In the genomic region with DNA sequence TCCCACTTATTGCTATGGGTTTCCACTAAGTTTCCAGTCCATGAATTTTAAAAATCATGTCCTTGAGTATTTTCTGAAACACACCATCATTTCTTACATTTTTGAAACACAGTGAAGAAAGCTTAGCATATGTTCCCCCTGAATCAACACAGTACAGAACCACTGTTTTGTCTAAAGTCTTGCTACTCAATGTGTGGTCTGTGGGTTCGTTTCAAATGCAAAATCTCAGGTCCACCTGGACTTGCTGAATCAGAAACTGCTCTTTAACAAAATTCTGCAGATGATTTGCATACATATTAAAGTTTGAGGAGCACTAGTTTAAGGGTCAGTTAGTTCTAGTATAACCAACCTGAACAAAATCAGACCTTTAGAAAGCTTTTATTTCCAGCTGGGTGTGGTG, we compare ENCODE assay signal across 34 cellular contexts.
DNase-seq lines count a peak whose midpoint lies in the region; ATAC-seq, FAIRE-seq and TF ChIP-seq lines count a peak whose summit lies in the region.
"Had no signal": no experiment of that assay in that cellular context is flagged by ENCODE, and none has a peak within 500 bp of the region (broad histone marks: within the 10 kb centered on the region; RNA-seq: fewer than 3 reads in every experiment).

No MANE protein-coding gene starts in this region.

- H3K4me3 Mint-ChIP-seq in naive thymus-derived CD4-positive, alpha-beta T cell: no peak overlapping the region
- H3K4me3 Mint-ChIP-seq in stimulated activated effector memory CD8-positive, alpha-beta T cell treated with anti-CD3 and anti-CD28 coated beads, Interleukin-12 subunit alpha, Interleukin-12 subunit beta, amount 100 ng/mL, for 72 hours: no peak overlapping the region
- H3K4me3 Mint-ChIP-seq: activated naive CD8-positive, alpha-beta T cell treated with anti-CD3 and anti-CD28 coated beads, Interleukin-2, amount 10 ng/mL, durations not matched to agents 7 days and 5 days; CD4-positive, alpha-beta T cell; effector memory CD8-positive, alpha-beta T cell; neural crest cell had no signal

- H3K36me3 ChIP-seq in naive thymus-derived CD4-positive, alpha-beta T cell (ENCODE audit: control insufficient read depth in 2 of 3, insufficient read depth in 3 of 3, low read length in 3 of 3): no peaks in the 10 kb centered on the region
- H3K36me3 ChIP-seq: ascending aorta, heart left ventricle, pancreas, tibial nerve had no signal

- POLR2A ChIA-PET in naive thymus-derived CD4-positive, alpha-beta T cell (lab: Charles Lee): no interaction called here

- TF ChIP-seq CTCF in GM12865 (IDR thresholded peaks at IDR 0.05; ENCODE audit: insufficient read depth, low read depth, low read length, missing control alignments): no peak

- H3K4me1 Mint-ChIP-seq in naive thymus-derived CD4-positive, alpha-beta T cell: no peaks in the 10 kb centered on the region
- H3K4me1 Mint-ChIP-seq in stimulated activated effector memory CD8-positive, alpha-beta T cell treated with anti-CD3 and anti-CD28 coated beads, Interleukin-12 subunit alpha, Interleukin-12 subunit beta, amount 100 ng/mL, for 72 hours: no peaks in the 10 kb centered on the region
- H3K4me1 Mint-ChIP-seq: neural crest cell had no signal

- H3K27ac ChIP-seq in naive thymus-derived CD4-positive, alpha-beta T cell (ENCODE audit: low read depth, low read length): no peak overlapping the region
- H3K27ac ChIP-seq: ascending aorta, coronary artery, foreskin keratinocyte, heart left ventricle, HL-60, tibial nerve had no signal

- peaks cover 0 to 4% (median 0%) of the 10 kb centered on the region in 5 donors for H3K27me3 Mint-ChIP-seq in naive thymus-derived CD4-positive, alpha-beta T cell
- H3K27me3 Mint-ChIP-seq: activated naive CD8-positive, alpha-beta T cell treated with anti-CD3 and anti-CD28 coated beads, Interleukin-2, amount 10 ng/mL, durations not matched to agents 7 days and 5 days; CD4-positive, alpha-beta T cell had no signal

- intact Hi-C loops in naive thymus-derived CD4-positive, alpha-beta T cell (cut with micrococcal nuclease): no loop called here

- H3K27ac Mint-ChIP-seq in naive thymus-derived CD4-positive, alpha-beta T cell: no peak overlapping the region
- H3K27ac Mint-ChIP-seq in stimulated activated effector memory CD8-positive, alpha-beta T cell treated with anti-CD3 and anti-CD28 coated beads, Interleukin-12 subunit alpha, Interleukin-12 subunit beta, amount 100 ng/mL, for 72 hours: no peak overlapping the region
- H3K27ac Mint-ChIP-seq: activated naive CD8-positive, alpha-beta T cell treated with anti-CD3 and anti-CD28 coated beads, Interleukin-2, amount 10 ng/mL, durations not matched to agents 7 days and 5 days; CD4-positive, alpha-beta T cell; effector memory CD8-positive, alpha-beta T cell had no signal

- ATAC-seq in HG02678 (IDR thresholded peaks at IDR 0.05; ENCODE audit: unreplicated experiment): peak; percentile 84
- ATAC-seq in GM21390 (IDR thresholded peaks at IDR 0.05; ENCODE audit: unreplicated experiment): no peak
- ATAC-seq in naive thymus-derived CD4-positive, alpha-beta T cell: no peak
- no peak for ATAC-seq in stimulated activated effector memory CD8-positive, alpha-beta T cell treated with anti-CD3 and anti-CD28 coated beads, Interleukin-12 subunit alpha, Interleukin-12 subunit beta, amount 100 ng/mL, for 72 hours
- ATAC-seq: effector memory CD8-positive, alpha-beta T cell; esophagus mucosa; foreskin keratinocyte; heart left ventricle had no signal

- H3K4me1 ChIP-seq in naive thymus-derived CD4-positive, alpha-beta T cell (ENCODE audit: control insufficient read depth in 2 of 2, insufficient read depth in 2 of 2, low read length in 2 of 2): no peaks in the 10 kb centered on the region
- H3K4me1 ChIP-seq: ascending aorta, foreskin keratinocyte, heart left ventricle, pancreas, tibial nerve had no signal

- H3K9me3 ChIP-seq in naive thymus-derived CD4-positive, alpha-beta T cell (ENCODE audit: control insufficient read depth in 2 of 3, low read length in 3 of 3): no peaks in the 10 kb centered on the region
- H3K9me3 ChIP-seq: ascending aorta, heart left ventricle, pancreas, SK-N-SH, tibial nerve had no signal

- CTCF ChIA-PET in naive thymus-derived CD4-positive, alpha-beta T cell (lab: Charles Lee): no interaction called here

- peaks cover 0 to 2% (median 0%) of the 10 kb centered on the region in 11 donors for H3K9me3 Mint-ChIP-seq in naive thymus-derived CD4-positive, alpha-beta T cell
- no peaks in the 10 kb centered on the region for H3K9me3 Mint-ChIP-seq in stimulated activated effector memory CD8-positive, alpha-beta T cell treated with anti-CD3 and anti-CD28 coated beads, Interleukin-12 subunit alpha, Interleukin-12 subunit beta, amount 100 ng/mL, for 72 hours
- H3K9me3 Mint-ChIP-seq: activated naive CD8-positive, alpha-beta T cell treated with anti-CD3 and anti-CD28 coated beads, Interleukin-2, amount 10 ng/mL, durations not matched to agents 7 days and 5 days; CD4-positive, alpha-beta T cell; effector memory CD8-positive, alpha-beta T cell had no signal

- FAIRE-seq in GM19239 (lab: Jason Lieb, UNC) (peak; percentile 74), HTR-8/SVneo (lab: Jason Lieb, UNC) (peak; percentile 23)
- FAIRE-seq: GM12892 had no signal

- H3K27me3 ChIP-seq in naive thymus-derived CD4-positive, alpha-beta T cell (ENCODE audit: control insufficient read depth in 2 of 2, insufficient read depth in 2 of 2, low read length in 2 of 2): no peaks in the 10 kb centered on the region
- H3K27me3 ChIP-seq: ascending aorta, foreskin keratinocyte had no signal

- DNase-seq in GM12865 (ENCODE audit: low read depth): peak; percentile 68
- DNase-seq in GM19239 (ENCODE audit: insufficient read length, low spot score): no peak
- DNase-seq in HTR-8/SVneo (ENCODE audit: insufficient read length, low spot score): no peak
- no peak for DNase-seq in DMS 273 treated with DMSO at 0.1 percent for 48 hours (lab: John Stamatoyannopoulos, UW)
- DNase-seq in naive thymus-derived CD4-positive, alpha-beta T cell: no peak
- no peak for DNase-seq in stimulated activated effector memory CD8-positive, alpha-beta T cell treated with anti-CD3 and anti-CD28 coated beads, Interleukin-12 subunit alpha, Interleukin-12 subunit beta, amount 100 ng/mL, for 72 hours (ENCODE audit: low spot score in 2 of 2)
- DNase-seq: activated CD4-positive, alpha-beta T cell treated with anti-CD3 and anti-CD28 coated beads for 4 hours; activated CD8-positive, alpha-beta memory T cell treated with anti-CD3 and anti-CD28 coated beads for 24 hours; activated gamma-delta T cell; activated naive CD8-positive, alpha-beta T cell treated with anti-CD3 and anti-CD28 coated beads, Interleukin-2, amount 10 ng/mL, durations not matched to agents 7 days and 5 days; AML-193; CD4-positive, alpha-beta T cell; effector memory CD8-positive, alpha-beta T cell; EL; foreskin keratinocyte; heart left ventricle; kidney glomerular epithelial cell; NCI-H146; NCI-H446 treated with DMSO at 0.1 percent for 48 hours; pancreas; SK-N-SH; stimulated activated CD4-positive, alpha-beta T cell treated with anti-CD3 and anti-CD28 coated beads, Interleukin-1b, Interleukin-23, amount 100 ng/mL, for 48 hours; stimulated activated CD8-positive, alpha-beta memory T cell treated with anti-CD3 and anti-CD28 coated beads, Interleukin-4, amount 100 ng/mL, for 48 hours had no signal

- H3K4me3 ChIP-seq in GM12865 (ENCODE audit: low read depth, low read length): no peak overlapping the region
- no peak overlapping the region for H3K4me3 ChIP-seq in naive thymus-derived CD4-positive, alpha-beta T cell (ENCODE audit: low read length)
- H3K4me3 ChIP-seq: ascending aorta, coronary artery, heart left ventricle, lung, pancreas, smooth muscle cell, tibial nerve had no signal

- peaks cover 0 to 5% (median 0%) of the 10 kb centered on the region in 5 donors for H3K36me3 Mint-ChIP-seq in naive thymus-derived CD4-positive, alpha-beta T cell
- H3K36me3 Mint-ChIP-seq in stimulated activated effector memory CD8-positive, alpha-beta T cell treated with anti-CD3 and anti-CD28 coated beads, Interleukin-12 subunit alpha, Interleukin-12 subunit beta, amount 100 ng/mL, for 72 hours: no peaks in the 10 kb centered on the region
- H3K36me3 Mint-ChIP-seq: activated naive CD8-positive, alpha-beta T cell treated with anti-CD3 and anti-CD28 coated beads, Interleukin-2, amount 10 ng/mL, durations not matched to agents 7 days and 5 days had no signal
